In the genomic region with DNA sequence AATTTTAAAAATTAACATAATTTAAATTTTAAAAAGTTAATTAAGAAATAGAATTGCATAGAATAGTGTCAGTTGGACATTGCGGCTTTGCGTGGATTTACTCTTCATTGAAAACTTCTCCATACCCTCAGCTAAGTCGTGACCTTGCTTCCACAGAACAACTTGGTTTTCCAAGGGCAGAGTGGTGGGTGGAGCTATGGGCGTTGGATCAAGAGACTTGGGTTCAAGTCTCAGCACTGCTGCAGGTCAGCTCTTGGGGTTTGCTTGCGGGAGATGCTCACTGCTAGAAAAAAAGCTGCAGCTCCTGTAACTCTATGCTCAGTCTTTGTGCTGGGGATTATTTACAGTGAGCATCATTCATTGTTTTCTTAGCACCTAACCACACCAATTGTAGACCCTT, we compare ENCODE assay signal across 13 cellular contexts.
DNase-seq lines count a peak whose midpoint lies in the region; ATAC-seq and TF ChIP-seq lines count a peak whose summit lies in the region.
"Had no signal": no experiment of that assay in that cellular context is flagged by ENCODE, and none has a peak within 500 bp of the region (broad histone marks: within the 10 kb centered on the region; RNA-seq: fewer than 3 reads in every experiment).

No MANE protein-coding gene starts in this region.

- TF ChIP-seq CTCF in GM23338 (conservative IDR thresholded peaks at IDR 0.05; ENCODE audit: low read depth in 2 of 2): no peak
- TF ChIP-seq CTCF in HCT116 (IDR thresholded peaks at IDR 0.05 in 2 of 3, conservative IDR thresholded peaks at IDR 0.05 in 1 of 3; ENCODE audit: borderline replicate concordance in 1 of 3, insufficient read depth in 1 of 3, low read depth in 2 of 3, low read length in 2 of 3): no peak
- TF ChIP-seq CTCF in esophagus muscularis mucosa (IDR thresholded peaks at IDR 0.05): no peak
- no peak for TF ChIP-seq CTCF in neural progenitor cell (IDR thresholded peaks at IDR 0.05)
- no peak for TF ChIP-seq CTCF in colonic mucosa (IDR thresholded peaks at IDR 0.05)

- CTCF ChIA-PET in HCT116 (lab: Charles Lee): interaction anchor here (0.8 to 5.0 kb wide), 10 partner anchors 10 to 285 kb away, joined by 3 to 75 read pairs (median 4); no protein-coding TSS in a partner anchor

- no peaks in the 10 kb centered on the region for H3K79me2 ChIP-seq in GM23338 (replicated peaks; ENCODE audit: insufficient read depth)
- H3K79me2 ChIP-seq in HCT116 (ENCODE audit: insufficient read depth, low read length): no peaks in the 10 kb centered on the region
- no peaks in the 10 kb centered on the region for H3K79me2 ChIP-seq in neural progenitor cell (ENCODE audit: low read depth)

- H3K4me1 ChIP-seq in GM23338 (ENCODE audit: insufficient read depth): no peaks in the 10 kb centered on the region; the same call in 1 of the 2 replicates
- no peaks in the 10 kb centered on the region for H3K4me1 ChIP-seq in HCT116 (ENCODE audit: control insufficient read depth in 1 of 2, insufficient read depth in 2 of 2, low read length in 2 of 2)
- H3K4me1 ChIP-seq in esophagus muscularis mucosa: peaks cover 0 to 3% (median 0%) of the 10 kb centered on the region in 4 donors
- H3K4me1 ChIP-seq in neural progenitor cell: peaks cover 11% of the 10 kb centered on the region
- no peaks in the 10 kb centered on the region for H3K4me1 ChIP-seq in colonic mucosa

- no peak overlapping the region for H3K4me3 ChIP-seq in GM23338
- H3K4me3 ChIP-seq in HCT116 (replicated peaks in 1 of 2; ENCODE audit: low read depth in 1 of 2, low read length in 2 of 2): no peak overlapping the region
- no peak overlapping the region for H3K4me3 ChIP-seq in esophagus muscularis mucosa
- H3K4me3 ChIP-seq in neural progenitor cell: no peak overlapping the region
- H3K4me3 ChIP-seq in colonic mucosa: no peak overlapping the region
- H3K4me3 ChIP-seq: GM23248, K562 had no signal

- BruUV-seq in HCT116 (replicated peaks; lab: Mats Ljungman, UMichigan): no TSS peak

- no peaks in the 10 kb centered on the region for H3K36me3 Mint-ChIP-seq in GM23338 (ENCODE audit: low read depth)
- H3K36me3 Mint-ChIP-seq in neural progenitor cell: no peaks in the 10 kb centered on the region

- no peak overlapping the region for H3K4me2 ChIP-seq in GM23338
- H3K4me2 ChIP-seq in HCT116 (ENCODE audit: low read length): peak overlapping the region; percentile 13; the same call in 1 of the 2 replicates
- no peak overlapping the region for H3K4me2 ChIP-seq in neural progenitor cell

- H3K9me3 Mint-ChIP-seq in GM23338 (no peaks in the 10 kb centered on the region), neural progenitor cell (peaks cover 9% of the 10 kb centered on the region)
- H3K9me3 Mint-ChIP-seq: CD4-positive, alpha-beta T cell had no signal

- POLR2A ChIA-PET in HCT116 (lab: Charles Lee): no interaction called here

- H4K20me1 ChIP-seq in GM23338 (replicated peaks; ENCODE audit: insufficient read depth): no peaks in the 10 kb centered on the region
- no peaks in the 10 kb centered on the region for H4K20me1 ChIP-seq in HCT116 (ENCODE audit: insufficient read depth)
- H4K20me1 ChIP-seq in neural progenitor cell (ENCODE audit: low read depth): no peaks in the 10 kb centered on the region

- H3K4me3 Mint-ChIP-seq in GM23338 (no peak overlapping the region), neural progenitor cell (no peak overlapping the region)
- H3K4me3 Mint-ChIP-seq: CD4-positive, alpha-beta T cell had no signal

- H3K4me1 Mint-ChIP-seq in GM23338 (peaks cover 12% of the 10 kb centered on the region), neural progenitor cell (peaks cover 10% of the 10 kb centered on the region)

- no peaks in the 10 kb centered on the region for H3K9me2 ChIP-seq in GM23338 (ENCODE audit: insufficient read depth)
- H3K9me2 ChIP-seq in HCT116 (ENCODE audit: insufficient read depth): no peaks in the 10 kb centered on the region

- H2AFZ ChIP-seq in GM23338: peak overlapping the region; percentile 2; the same call in 1 of the 2 replicates
- peak overlapping the region; percentile 92 for H2AFZ ChIP-seq in HCT116 (ENCODE audit: low read depth, low read length, poor library complexity, severe bottlenecking)
- peak overlapping the region; percentile 93 for H2AFZ ChIP-seq in neural progenitor cell (replicated peaks)
- H2AFZ ChIP-seq: GM23248 had no signal

- H3K27me3 ChIP-seq in GM23338 (ENCODE audit: insufficient read depth): no peaks in the 10 kb centered on the region
- peaks cover 17% of the 10 kb centered on the region for H3K27me3 ChIP-seq in HCT116 (ENCODE audit: insufficient read depth, low read length)
- no peaks in the 10 kb centered on the region for H3K27me3 ChIP-seq in esophagus muscularis mucosa
- no peaks in the 10 kb centered on the region for H3K27me3 ChIP-seq in neural progenitor cell
- no peaks in the 10 kb centered on the region for H3K27me3 ChIP-seq in colonic mucosa

- DNase-seq in GM23338 (ENCODE audit: low spot score) (peak; percentile 23), HCT116 (ENCODE audit: low read depth, low spot score) (no peak), esophagus muscularis mucosa (ENCODE audit: extremely low spot score) (peak; percentile 17), neural progenitor cell (ENCODE audit: low spot score) (no peak), colonic mucosa (no peak)
- DNase-seq in stimulated activated CD4-positive, alpha-beta T cell treated with anti-CD3 and anti-CD28 coated beads, Interleukin-4, amount 100 ng/mL, for 24 hours: no peak
- DNase-seq: CD4-positive, alpha-beta T cell; DMS153; GF-D8 had no signal

- H3K27ac ChIP-seq in GM23338 (ENCODE audit: low read depth) (no peak overlapping the region), HCT116 (ENCODE audit: low read depth, low read length) (no peak overlapping the region), esophagus muscularis mucosa (replicated peaks in 1 of 4) (no peak overlapping the region), neural progenitor cell (no peak overlapping the region), colonic mucosa (no peak overlapping the region)
- H3K27ac ChIP-seq: C4-2B, GM23248 had no signal

- TF ChIP-seq POLR2A in HCT116 (IDR thresholded peaks at IDR 0.05; ENCODE audit: borderline replicate concordance, extremely low read depth, insufficient read depth, insufficient read length): no peak
- TF ChIP-seq POLR2A in esophagus muscularis mucosa (IDR thresholded peaks at IDR 0.05; ENCODE audit: low read depth): no peak

- no peak overlapping the region for H3K9ac ChIP-seq in HCT116 (ENCODE audit: low read length)
- H3K9ac ChIP-seq in neural progenitor cell: no peak overlapping the region
- no peak overlapping the region for H3K9ac ChIP-seq in colonic mucosa (ENCODE audit: low read depth in 2 of 2, low read length in 2 of 2)
- H3K9ac ChIP-seq: GM23248 had no signal

- RAD21 ChIA-PET in HCT116 (lab: Charles Lee; ENCODE audit: low non-redundant PET in 1 of 2, low total read pairs in 2 of 2, uncharacterized antibody in 2 of 2, unreplicated experiment in 2 of 2): no interaction called here

- ATAC-seq in GM23338 (peak; percentile 68), HCT116 (peak; percentile 64), GM21515 (IDR thresholded peaks at IDR 0.05; ENCODE audit: unreplicated experiment) (no peak)

- no peaks in the 10 kb centered on the region for H3K36me3 ChIP-seq in GM23338 (ENCODE audit: insufficient read depth)
- no peaks in the 10 kb centered on the region for H3K36me3 ChIP-seq in HCT116 (ENCODE audit: control insufficient read depth in 1 of 2, insufficient read depth in 2 of 2, low read length in 2 of 2)
- H3K36me3 ChIP-seq in esophagus muscularis mucosa: no peaks in the 10 kb centered on the region
- no peaks in the 10 kb centered on the region for H3K36me3 ChIP-seq in neural progenitor cell
- H3K36me3 ChIP-seq in colonic mucosa: no peaks in the 10 kb centered on the region

- TF ChIP-seq EP300 in esophagus muscularis mucosa (IDR thresholded peaks at IDR 0.05): no peak

- H3K9me3 ChIP-seq in HCT116 (ENCODE audit: control insufficient read depth in 1 of 2, insufficient read depth in 1 of 2, low read depth in 1 of 2, low read length in 2 of 2) (no peaks in the 10 kb centered on the region), esophagus muscularis mucosa (no peaks in the 10 kb centered on the region), neural progenitor cell (ENCODE audit: low read depth) (no peaks in the 10 kb centered on the region), colonic mucosa (no peaks in the 10 kb centered on the region)

- H3F3A ChIP-seq in GM23338 (replicated peaks; ENCODE audit: low read depth) (no peaks in the 10 kb centered on the region), neural progenitor cell (ENCODE audit: low read depth) (no peaks in the 10 kb centered on the region)

- intact Hi-C loops in HCT116 (cut with micrococcal nuclease): loop anchor here (2.0 to 10.0 kb wide), 2 partner anchors 134 to 350 kb away; partner anchors contain the start of gene PRIMA1
- intact Hi-C loops in esophagus muscularis mucosa (cut with DNase I): loop anchor here (2.0 to 10.0 kb wide), 3 partner anchors 238 to 370 kb away; partner anchors contain the start of gene OTUB2
- intact Hi-C loops in colonic mucosa (cut with DNase I): loop anchor here (5.0 kb wide), 1 partner anchor 238 kb away; no protein-coding TSS in a partner anchor

- H3K27ac Mint-ChIP-seq in GM23338: no peak overlapping the region
- H3K27ac Mint-ChIP-seq in neural progenitor cell: no peak overlapping the region
- H3K27ac Mint-ChIP-seq: CD4-positive, alpha-beta T cell had no signal

- 88% methylated on average over 5 of the region's 5 CpGs for WGBS in esophagus muscularis mucosa

- TF ChIP-seq RAD21 in HCT116 (IDR thresholded peaks at IDR 0.05; ENCODE audit: low read depth): no peak

- H3K27me3 Mint-ChIP-seq in GM23338 (ENCODE audit: insufficient read depth, low read depth, poor library complexity): peaks cover 4% of the 10 kb centered on the region
- H3K27me3 Mint-ChIP-seq in neural progenitor cell (ENCODE audit: insufficient read depth, low read depth): peaks cover 2% of the 10 kb centered on the region

TF ChIP-seq in GM23338, 12 proteins besides CTCF, POLR2A, EP300 and RAD21 (continues in another document):
- no peak for TF ChIP-seq STAT1 (IDR thresholded peaks at IDR 0.05; ENCODE audit: unreplicated experiment)

TF ChIP-seq in HCT116, 20 proteins besides CTCF, POLR2A, EP300 and RAD21:
- no peak for TF ChIP-seq CEBPB (IDR thresholded peaks at IDR 0.05; ENCODE audit: low read depth)
- TF ChIP-seq EZH2phosphoT487 (IDR thresholded peaks at IDR 0.05; ENCODE audit: borderline replicate concordance): no peak
- no peak for TF ChIP-seq ZNF274 (IDR thresholded peaks at IDR 0.05; ENCODE audit: low read depth, low read length)
- no peak for TF ChIP-seq CBX3 (IDR thresholded peaks at IDR 0.05; ENCODE audit: low read depth)
- TF ChIP-seq TCF7L2 (IDR thresholded peaks at IDR 0.05; ENCODE audit: borderline replicate concordance, extremely low read depth, insufficient read depth, insufficient read length): no peak
- TF ChIP-seq SRF (IDR thresholded peaks at IDR 0.05; ENCODE audit: low read depth): no peak

Comparison
In these comparisons a context has a peak if more than half of its experiments do, and no peak if none do; other contexts are left out.
1. DNase-seq: peak in GM23338 (single experiment) and esophagus muscularis mucosa (single experiment); none in HCT116 (single experiment), neural progenitor cell (single experiment), stimulated activated CD4-positive, alpha-beta T cell treated with anti-CD3 and anti-CD28 coated beads, Interleukin-4, amount 100 ng/mL, for 24 hours (single experiment) and colonic mucosa (single experiment).
2. H2AFZ ChIP-seq: peak in every context shown above with its lines; median percentile 93 in neural progenitor cell; 92 in HCT116; 2 in GM23338.